Comparison of ENCODE assay signal across 26 cellular contexts in genomic region chr5:107367480-107367879, GRCh38.
"Had no signal": no experiment of that assay in that cellular context is flagged by ENCODE, and none has a peak within 500 bp of the region (broad histone marks: within the 10 kb centered on the region; RNA-seq: fewer than 3 reads in every experiment).

No MANE protein-coding gene starts in this region.

- H3K79me2 ChIP-seq: hepatocyte had no signal

- H3K9me3 Mint-ChIP-seq: natural killer cell treated with Interleukin-12 subunit alpha and Interleukin-12 subunit beta and Interleukin-15 and Interleukin-18, amount 100 ng/mL, for 72 hours; stimulated activated effector memory CD8-positive, alpha-beta T cell treated with anti-CD3 and anti-CD28 coated beads, Interleukin-12 subunit alpha, Interleukin-12 subunit beta, amount 100 ng/mL, for 72 hours; stimulated activated naive CD8-positive, alpha-beta T cell treated with anti-CD3 and anti-CD28 coated beads, Interleukin-15, Interleukin-2, amounts not matched to agents 100 ng/mL and 50 ng/mL, for 24 hours had no signal

- H3K27me3 ChIP-seq: hepatocyte, pancreas, suprapubic skin, tibial artery, upper lobe of right lung had no signal

- H3K4me3 Mint-ChIP-seq: naive thymus-derived CD4-positive, alpha-beta T cell; natural killer cell treated with Interleukin-12 subunit alpha and Interleukin-12 subunit beta and Interleukin-15 and Interleukin-18, amount 100 ng/mL, for 72 hours; stimulated activated effector memory CD8-positive, alpha-beta T cell treated with anti-CD3 and anti-CD28 coated beads, Interleukin-12 subunit alpha, Interleukin-12 subunit beta, amount 100 ng/mL, for 72 hours; stimulated activated naive CD8-positive, alpha-beta T cell treated with anti-CD3 and anti-CD28 coated beads, Interleukin-15, Interleukin-2, amounts not matched to agents 100 ng/mL and 50 ng/mL, for 24 hours had no signal

- H3K9me3 ChIP-seq: left ventricle myocardium inferior, mucosa of descending colon, pancreas, prostate gland, suprapubic skin, thoracic aorta, tibial artery, upper lobe of right lung had no signal

- H3K4me3 ChIP-seq: hepatocyte, left ventricle myocardium inferior, lung, mucosa of descending colon, pancreas, prostate gland, skin epidermis, suprapubic skin, thoracic aorta, tibial artery, upper lobe of right lung had no signal

- H3K27me3 Mint-ChIP-seq: natural killer cell treated with Interleukin-12 subunit alpha and Interleukin-12 subunit beta and Interleukin-15 and Interleukin-18, amount 100 ng/mL, for 72 hours had no signal

- H3K36me3 Mint-ChIP-seq: naive thymus-derived CD4-positive, alpha-beta T cell; natural killer cell treated with Interleukin-12 subunit alpha and Interleukin-12 subunit beta and Interleukin-15 and Interleukin-18, amount 100 ng/mL, for 72 hours; stimulated activated effector memory CD8-positive, alpha-beta T cell treated with anti-CD3 and anti-CD28 coated beads, Interleukin-12 subunit alpha, Interleukin-12 subunit beta, amount 100 ng/mL, for 72 hours had no signal

- H3K27ac ChIP-seq: hepatocyte, left ventricle myocardium inferior, pancreas, prostate gland, skin epidermis, suprapubic skin, thoracic aorta, tibial artery, upper lobe of right lung had no signal

- DNase-seq: islet precursor cell; left ventricle myocardium inferior; midbrain; mucosa of descending colon; naive thymus-derived CD4-positive, alpha-beta T cell; nucleus accumbens; pancreas; posterior cingulate gyrus; retina; right cardiac atrium; stimulated activated CD4-positive, alpha-beta T cell treated with anti-CD3 and anti-CD28 coated beads, Interleukin-12 subunit alpha, Interleukin-12 subunit beta, amount 100 ng/mL, for 4 hours; stimulated activated CD4-positive, alpha-beta T cell treated with anti-CD3 and anti-CD28 coated beads, Interleukin-15, amount 100 ng/mL, for 24 hours; stimulated activated CD4-positive, alpha-beta T cell treated with anti-CD3 and anti-CD28 coated beads, Interleukin-4, amount 100 ng/mL, for 24 hours; stimulated activated naive CD4-positive, alpha-beta T cell; tibial artery; trophoblast cell; upper lobe of right lung had no signal

- H3K4me1 ChIP-seq: left ventricle myocardium inferior, pancreas, prostate gland, tibial artery, upper lobe of right lung had no signal

- H3K36me3 ChIP-seq: left ventricle myocardium inferior, pancreas, prostate gland, suprapubic skin, thoracic aorta, tibial artery, upper lobe of right lung had no signal

- H3K4me2 ChIP-seq: hepatocyte had no signal

- H3K27ac Mint-ChIP-seq: naive thymus-derived CD4-positive, alpha-beta T cell; natural killer cell treated with Interleukin-12 subunit alpha and Interleukin-12 subunit beta and Interleukin-15 and Interleukin-18, amount 100 ng/mL, for 72 hours; stimulated activated effector memory CD8-positive, alpha-beta T cell treated with anti-CD3 and anti-CD28 coated beads, Interleukin-12 subunit alpha, Interleukin-12 subunit beta, amount 100 ng/mL, for 72 hours; stimulated activated naive CD8-positive, alpha-beta T cell treated with anti-CD3 and anti-CD28 coated beads, Interleukin-15, Interleukin-2, amounts not matched to agents 100 ng/mL and 50 ng/mL, for 24 hours had no signal

- H2AFZ ChIP-seq: hepatocyte had no signal
